ENCODE assay signal across 16 cellular contexts in the genomic region with DNA sequence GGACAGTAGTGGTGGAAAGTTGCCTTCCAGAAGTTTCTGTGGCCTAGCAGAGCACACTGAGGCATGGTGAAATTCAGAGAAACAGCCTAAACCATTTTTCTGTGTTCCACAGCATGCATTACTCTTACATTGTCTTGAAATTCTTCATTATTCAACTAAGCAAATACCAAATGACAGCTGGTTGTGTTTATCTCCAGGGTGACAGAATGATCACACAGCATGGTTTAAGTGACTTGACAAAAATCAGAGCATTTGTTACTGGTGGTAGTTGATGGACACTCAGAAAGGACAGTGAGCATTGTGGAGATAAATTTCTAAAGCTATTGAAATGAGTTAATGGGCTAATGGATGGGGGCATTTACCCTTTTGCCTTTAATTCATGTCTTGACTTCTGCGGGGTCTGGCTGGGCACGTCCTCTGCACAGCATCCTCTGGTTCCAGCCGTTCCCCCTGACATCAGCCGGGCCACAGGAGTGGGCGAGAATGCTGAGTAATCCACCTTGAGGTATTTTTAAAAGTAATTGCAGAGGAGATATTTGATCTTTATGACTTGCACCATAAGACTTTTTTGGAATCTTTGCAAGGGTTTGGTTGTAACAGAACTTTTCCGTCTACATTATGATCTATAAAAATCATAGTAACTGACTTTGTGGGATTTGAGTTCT.
"Had no signal": no experiment of that assay in that cellular context is flagged by ENCODE, and none has a peak within 500 bp of the region (broad histone marks: within the 10 kb centered on the region; RNA-seq: fewer than 3 reads in every experiment).

No MANE protein-coding gene starts in this region.

- H3K27me3 ChIP-seq: neutrophil, tibial artery, uterus had no signal

- ATAC-seq: activated CD8-positive, alpha-beta T cell treated with anti-CD3 and anti-CD28 coated beads for 36 hours; activated T-cell treated with anti-CD3 and anti-CD28 coated beads, Interleukin-2, amount 50 U/mL, for 4 hours; natural killer cell; WTC11 had no signal

- H3K9me3 ChIP-seq: left ventricle myocardium inferior, neutrophil, tibial artery, uterus had no signal

- H3K27ac ChIP-seq: left ventricle myocardium inferior, neutrophil, skin epidermis, tibial artery, uterus had no signal

- DNase-seq: activated CD4-positive, alpha-beta T cell treated with anti-CD3 and anti-CD28 coated beads for 48 hours; activated CD8-positive, alpha-beta T cell treated with anti-CD3 and anti-CD28 coated beads for 36 hours; activated effector memory CD4-positive, alpha-beta T cell treated with anti-CD3 and anti-CD28 coated beads, Interleukin-2, amount 50 U/mL, for 16 hours; activated T-cell treated with anti-CD3 and anti-CD28 coated beads, Interleukin-2, amount 50 U/mL, for 4 hours; hypothalamus; left ventricle myocardium inferior; natural killer cell; retina; stimulated activated CD4-positive, alpha-beta T cell treated with anti-CD3 and anti-CD28 coated beads, Interleukin-15, amount 100 ng/mL, for 24 hours; stimulated activated CD4-positive, alpha-beta T cell treated with anti-CD3 and anti-CD28 coated beads, Interleukin-4, amount 100 ng/mL, for 24 hours; stimulated activated naive CD4-positive, alpha-beta T cell; tibial artery; uterus had no signal

- H3K36me3 ChIP-seq: left ventricle myocardium inferior, neutrophil, tibial artery, uterus had no signal

- H3K4me3 ChIP-seq: left ventricle myocardium inferior, skin epidermis, tibial artery, uterus had no signal
